ENCODE assay signal across 18 cellular contexts in the genomic region with DNA sequence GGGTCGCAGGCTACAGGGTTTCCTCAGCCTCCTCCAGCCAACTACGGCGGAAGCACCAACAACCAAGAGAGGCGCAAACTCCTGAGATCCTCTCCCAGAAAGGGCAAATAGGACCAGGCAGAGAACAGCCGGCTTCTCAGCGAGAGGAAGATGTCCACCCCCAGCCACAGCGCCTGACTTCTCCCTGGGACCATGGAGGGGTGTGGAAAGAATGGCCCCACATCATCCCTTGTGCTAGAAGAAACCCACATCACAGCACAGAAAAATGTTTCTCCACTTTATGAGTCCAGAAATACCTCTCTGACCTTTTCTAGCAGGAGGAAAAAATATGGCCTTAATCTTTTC.
DNase-seq lines count a peak whose midpoint lies in the region; ATAC-seq, FAIRE-seq and TF ChIP-seq lines count a peak whose summit lies in the region.
"Had no signal": no experiment of that assay in that cellular context is flagged by ENCODE, and none has a peak within 500 bp of the region (broad histone marks: within the 10 kb centered on the region; RNA-seq: fewer than 3 reads in every experiment).

No MANE protein-coding gene starts in this region.

- H2BK15ac ChIP-seq in IMR-90 (ENCODE audit: low read depth, low read length), result no peak overlapping the region

- H3K9me1 ChIP-seq in IMR-90 (ENCODE audit: insufficient read depth, low read length), result peaks cover 14% of the 10 kb centered on the region
- H3K9me1 ChIP-seq in endothelial cell of umbilical vein (replicated peaks; ENCODE audit: control insufficient read depth, extremely low read depth, insufficient read depth, low read length), result no peaks in the 10 kb centered on the region

- intact Hi-C loops in IMR-90 (cut with micrococcal nuclease) (no loop called here), endothelial cell of umbilical vein (cut with micrococcal nuclease) (no loop called here)

- no peak overlapping the region for H4K5ac ChIP-seq in IMR-90 (ENCODE audit: low read depth, low read length)

- H3K36me3 Mint-ChIP-seq in stimulated activated naive CD8-positive, alpha-beta T cell treated with anti-CD3 and anti-CD28 coated beads, Interleukin-15, Interleukin-2, amounts not matched to agents 100 ng/mL and 50 ng/mL, for 24 hours (ENCODE audit: low read depth), result no peaks in the 10 kb centered on the region

- TF ChIP-seq RAD21 in IMR-90 (IDR thresholded peaks at IDR 0.05; ENCODE audit: low read length), result no peak

- no peak overlapping the region for H3K56ac ChIP-seq in IMR-90 (ENCODE audit: extremely low read depth, insufficient read depth, low read length)

- dilution Hi-C loops in IMR-90 (cut with HindIII; ENCODE audit: low sequenced_read_pairs, unreplicated experiment), result no loop called here
- dilution Hi-C loops in endothelial cell of umbilical vein (cut with MboI; ENCODE audit: extremely low pct_ligation_motif_present, low sequenced_read_pairs), result no loop called here

- TF ChIP-seq CTCF in IMR-90 (conservative IDR thresholded peaks at IDR 0.05; ENCODE audit: low read depth, low read length), result no peak
- no peak for TF ChIP-seq CTCF in endothelial cell of umbilical vein (IDR thresholded peaks at IDR 0.05; ENCODE audit: extremely low read depth in 1 of 2, insufficient read depth in 1 of 2, low read depth in 1 of 2, low read length in 2 of 2)
- TF ChIP-seq CTCF in D721Med (IDR thresholded peaks at IDR 0.05; ENCODE audit: insufficient read depth, missing control alignments), result no peak

- H3K4me3 ChIP-seq in IMR-90 (ENCODE audit: insufficient read depth, low read depth, low read length) (no peak overlapping the region), endothelial cell of umbilical vein (replicated peaks in 1 of 3; ENCODE audit: insufficient read depth in 1 of 3, low read depth in 1 of 3, low read length in 3 of 3) (no peak overlapping the region)
- H3K4me3 ChIP-seq: PC-9 had no signal

- peak overlapping the region; percentile 31 for H3K27ac Mint-ChIP-seq in stimulated activated naive CD8-positive, alpha-beta T cell treated with anti-CD3 and anti-CD28 coated beads, Interleukin-15, Interleukin-2, amounts not matched to agents 100 ng/mL and 50 ng/mL, for 24 hours

- CTCF ChIA-PET in IMR-90 (lab: Yijun Ruan, JAX), result no interaction called here
- CTCF ChIA-PET in endothelial cell of umbilical vein (lab: Charles Lee), result interaction anchor here (0.7 kb wide), 1 partner anchor 10 kb away, joined by 3 read pairs; no protein-coding TSS in a partner anchor

- BruUV-seq in IMR-90 (replicated peaks; lab: Mats Ljungman, UMichigan) (no TSS peak), endothelial cell of umbilical vein (replicated peaks; lab: Mats Ljungman, UMichigan) (no TSS peak)

- in situ Hi-C loops in IMR-90 (cut with MboI; ENCODE audit: low sequenced_read_pairs), result no loop called here

- H3K18ac ChIP-seq in IMR-90 (ENCODE audit: low read depth, low read length), result no peak overlapping the region

- H3K4me2 ChIP-seq in IMR-90 (ENCODE audit: low read depth, low read length) (no peak overlapping the region), endothelial cell of umbilical vein (ENCODE audit: insufficient read depth, low read length) (no peak overlapping the region)
- H3K4me2 ChIP-seq: PC-9 had no signal

- H2AFZ ChIP-seq in IMR-90 (replicated peaks; ENCODE audit: low read length, poor library complexity), result no peak overlapping the region
- no peak overlapping the region for H2AFZ ChIP-seq in endothelial cell of umbilical vein (ENCODE audit: low read depth, low read length)
- H2AFZ ChIP-seq: PC-9 had no signal

- H3K79me1 ChIP-seq in IMR-90 (ENCODE audit: low read depth in 1 of 2, low read length in 2 of 2), result peaks cover 10 to 17% of the 10 kb centered on the region in 2 experiments; a peak in 2 of 4 replicates

- H3K9me3 Mint-ChIP-seq in stimulated activated naive CD8-positive, alpha-beta T cell treated with anti-CD3 and anti-CD28 coated beads, Interleukin-15, Interleukin-2, amounts not matched to agents 100 ng/mL and 50 ng/mL, for 24 hours, result no peaks in the 10 kb centered on the region

- H4K8ac ChIP-seq in IMR-90 (ENCODE audit: low read depth in 2 of 2, low read length in 2 of 2), result no peak overlapping the region

- H3K4me1 ChIP-seq in IMR-90 (ENCODE audit: control insufficient read depth, insufficient read depth, low read length) (peaks cover 12% of the 10 kb centered on the region), endothelial cell of umbilical vein (ENCODE audit: control insufficient read depth, extremely low read depth, insufficient read depth, low read length) (peaks cover 59% of the 10 kb centered on the region)

- no peak for DNase-seq in stimulated activated naive CD8-positive, alpha-beta T cell treated with anti-CD3 and anti-CD28 coated beads, Interleukin-15, Interleukin-2, amounts not matched to agents 100 U/mL and 50 U/mL, for 24 hours
- no peak for DNase-seq in IMR-90
- no peak for DNase-seq in endothelial cell of umbilical vein (ENCODE audit: low read depth, low spot score)
- DNase-seq in D721Med (ENCODE audit: insufficient read length, low spot score), result no peak
- DNase-seq in germinal center (ENCODE audit: low spot score), result no peak
- no peak for DNase-seq in DMS153 (lab: John Stamatoyannopoulos, UW)
- DNase-seq: ACHN, NCI-H1048, NCI-H1436 treated with DMSO at 0.1 percent for 48 hours, NCI-H524 treated with DMSO at 0.1 percent for 48 hours, PC-9, SIG-M5 had no signal

- H3K79me2 ChIP-seq in endothelial cell of umbilical vein (ENCODE audit: control insufficient read depth, insufficient read depth, low read length), result peaks cover 2% of the 10 kb centered on the region

- FAIRE-seq in endothelial cell of umbilical vein (lab: Jason Lieb, UNC) (no peak), D721Med (lab: Jason Lieb, UNC) (no peak)
- FAIRE-seq: GM12892, GM18507 had no signal

- H3K23ac ChIP-seq in IMR-90 (ENCODE audit: low read depth, low read length), result no peak overlapping the region

- no peak overlapping the region for H2BK120ac ChIP-seq in IMR-90 (ENCODE audit: low read depth, low read length)

- H3K27me3 Mint-ChIP-seq in stimulated activated naive CD8-positive, alpha-beta T cell treated with anti-CD3 and anti-CD28 coated beads, Interleukin-15, Interleukin-2, amounts not matched to agents 100 ng/mL and 50 ng/mL, for 24 hours, result no peaks in the 10 kb centered on the region

- TF ChIP-seq POLR2A in IMR-90 (IDR thresholded peaks at IDR 0.05; ENCODE audit: low read depth, low read length), result no peak
- no peak for TF ChIP-seq POLR2A in endothelial cell of umbilical vein (IDR thresholded peaks at IDR 0.05; ENCODE audit: low read depth, low read length)

- WGBS in IMR-90 (ENCODE audit: extremely low coverage in 2 of 2, insufficient read length in 1 of 2), 2 experiments, result no CpG with 5 or more reads among the region's 7 CpGs

- H3K4me1 Mint-ChIP-seq in stimulated activated naive CD8-positive, alpha-beta T cell treated with anti-CD3 and anti-CD28 coated beads, Interleukin-15, Interleukin-2, amounts not matched to agents 100 ng/mL and 50 ng/mL, for 24 hours (ENCODE audit: low read depth), result peaks cover 45% of the 10 kb centered on the region

- H3K4ac ChIP-seq in IMR-90 (ENCODE audit: low read depth, low read length), result no peak overlapping the region

- H4K20me1 ChIP-seq in IMR-90 (ENCODE audit: insufficient read depth, low read length) (no peaks in the 10 kb centered on the region), endothelial cell of umbilical vein (replicated peaks; ENCODE audit: control insufficient read depth, extremely low read depth, insufficient read depth, low read length) (no peaks in the 10 kb centered on the region)

- H3K27me3 ChIP-seq in IMR-90 (ENCODE audit: control insufficient read depth, insufficient read depth, low read length) (no peaks in the 10 kb centered on the region), endothelial cell of umbilical vein (ENCODE audit: control insufficient read depth in 2 of 2, insufficient read depth in 2 of 2, low read length in 2 of 2) (no peaks in the 10 kb centered on the region)

- H4K91ac ChIP-seq in IMR-90 (ENCODE audit: insufficient read depth, low read depth, low read length), result no peak overlapping the region

- H2BK20ac ChIP-seq in IMR-90 (ENCODE audit: low read depth, low read length), result no peak overlapping the region

- H3K14ac ChIP-seq in IMR-90 (replicated peaks; ENCODE audit: low read depth, low read length), result 0 out of 2 replicates have a peak overlapping the region, but pooled peaks have one; percentile 21

- H3K36me3 ChIP-seq in IMR-90 (ENCODE audit: control insufficient read depth, insufficient read depth, low read length) (no peaks in the 10 kb centered on the region), endothelial cell of umbilical vein (ENCODE audit: control insufficient read depth in 2 of 2, extremely low read depth in 1 of 2, insufficient read depth in 2 of 2, low read length in 2 of 2) (no peaks in the 10 kb centered on the region)

- H3K9me3 ChIP-seq in IMR-90 (ENCODE audit: control insufficient read depth, insufficient read depth, low read length) (no peaks in the 10 kb centered on the region), endothelial cell of umbilical vein (replicated peaks; ENCODE audit: control insufficient read depth, insufficient read depth, low read length) (no peaks in the 10 kb centered on the region)

- H2BK5ac ChIP-seq in IMR-90 (ENCODE audit: low read depth, low read length, poor library complexity, severe bottlenecking), result no peak overlapping the region

- no peak for ATAC-seq in stimulated activated naive CD8-positive, alpha-beta T cell treated with anti-CD3 and anti-CD28 coated beads, Interleukin-15, Interleukin-2, amounts not matched to agents 100 U/mL and 50 U/mL, for 24 hours
- ATAC-seq in IMR-90 (ENCODE audit: low read depth), result no peak
- ATAC-seq: SK-N-SH treated with all-trans-retinoic acid at 6 μM for 48 hours had no signal

- H3K9ac ChIP-seq in IMR-90 (ENCODE audit: low read depth, low read length) (no peak overlapping the region), endothelial cell of umbilical vein (replicated peaks; ENCODE audit: extremely low read depth, insufficient read depth, low read length) (no peak overlapping the region)

- H3K4me3 Mint-ChIP-seq in stimulated activated naive CD8-positive, alpha-beta T cell treated with anti-CD3 and anti-CD28 coated beads, Interleukin-15, Interleukin-2, amounts not matched to agents 100 ng/mL and 50 ng/mL, for 24 hours, result no peak overlapping the region

- POLR2A ChIA-PET in IMR-90 (lab: Charles Lee; ENCODE audit: unreplicated experiment), result no interaction called here
- POLR2A ChIA-PET in endothelial cell of umbilical vein (lab: Charles Lee), result no interaction called here

- H3K27ac ChIP-seq in IMR-90 (ENCODE audit: insufficient read depth, low read length) (no peak overlapping the region), endothelial cell of umbilical vein (ENCODE audit: insufficient read depth, low read depth, low read length) (peak overlapping the region; percentile 23)
- H3K27ac ChIP-seq: C4-2B, PC-9, RWPE1 had no signal

- no peak overlapping the region for H2AK5ac ChIP-seq in IMR-90 (ENCODE audit: low read depth, low read length)

- no peak overlapping the region for H2AK9ac ChIP-seq in IMR-90 (replicated peaks; ENCODE audit: low read depth, low read length, poor library complexity)

TF ChIP-seq in endothelial cell of umbilical vein, 7 proteins besides CTCF, POLR2A, EP300 and RAD21:
- TF ChIP-seq, protein P1, sequence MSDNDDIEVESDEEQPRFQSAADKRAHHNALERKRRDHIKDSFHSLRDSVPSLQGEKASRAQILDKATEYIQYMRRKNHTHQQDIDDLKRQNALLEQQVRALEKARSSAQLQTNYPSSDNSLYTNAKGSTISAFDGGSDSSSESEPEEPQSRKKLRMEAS (IDR thresholded peaks at IDR 0.05; ENCODE audit: insufficient read depth, insufficient read length), result no peak
